12 cellular contexts compared by ENCODE assay signal in the genomic region with DNA sequence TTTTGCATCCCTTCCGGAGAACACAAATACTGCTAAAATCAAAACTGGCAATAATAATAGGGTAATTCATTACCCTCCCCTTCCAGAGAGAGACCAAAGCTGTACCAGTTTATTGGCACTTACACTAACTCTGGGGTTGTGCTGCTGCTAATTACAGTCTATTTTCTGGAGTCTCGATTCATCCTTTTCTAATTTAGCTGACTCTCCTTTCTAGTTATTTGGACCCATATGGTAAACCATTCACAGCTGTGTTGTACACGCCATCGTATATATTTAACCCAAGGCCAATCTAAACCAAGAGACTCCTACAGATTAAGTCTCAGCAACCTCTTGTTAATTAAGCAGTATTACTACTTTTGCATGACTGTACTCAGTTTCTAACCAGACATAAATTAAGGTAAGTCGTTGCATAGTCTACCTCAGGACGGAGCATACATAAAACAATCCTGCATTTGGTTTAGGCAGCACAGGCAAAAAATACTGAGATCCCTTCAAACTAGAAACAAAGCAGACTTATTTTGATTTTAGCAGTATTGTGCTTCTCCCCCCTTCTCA. TPM values are rescaled to one million over a fixed set of nuclear protein-coding genes. Genes with fewer than 3 reads are reported as not detected.
DNase-seq lines count a peak whose midpoint lies in the region; FAIRE-seq and TF ChIP-seq lines count a peak whose summit lies in the region.
"Had no signal": no experiment of that assay in that cellular context is flagged by ENCODE, and none has a peak within 500 bp of the region (broad histone marks: within the 10 kb centered on the region; RNA-seq: fewer than 3 reads in every experiment).

No MANE protein-coding gene starts in this region.

- H3K4me2 ChIP-seq in endothelial cell of umbilical vein (ENCODE audit: insufficient read depth, low read length) (peak overlapping the region; percentile 39), parathyroid adenoma (ENCODE audit: low read length) (peak overlapping the region; percentile 18), Karpas-422 (ENCODE audit: low read depth, low read length, poor library complexity, severe bottlenecking) (no peak overlapping the region)

- POLR2A ChIA-PET in endothelial cell of umbilical vein (lab: Charles Lee): interaction anchor here (0.6 to 1.8 kb wide), 6 partner anchors 8 to 21 kb away, joined by 3 to 10 read pairs (median 4); no protein-coding TSS in a partner anchor

- dilution Hi-C loops in endothelial cell of umbilical vein (cut with MboI; ENCODE audit: extremely low pct_ligation_motif_present, low sequenced_read_pairs): no loop called here

- BruUV-seq in endothelial cell of umbilical vein (replicated peaks; lab: Mats Ljungman, UMichigan): no TSS peak

- H3K36me3 ChIP-seq in ACC112 (ENCODE audit: insufficient read depth, low read length): peaks cover 62% of the 10 kb centered on the region
- peaks cover 27 to 44% of the 10 kb centered on the region in 2 experiments for H3K36me3 ChIP-seq in endothelial cell of umbilical vein (ENCODE audit: control insufficient read depth in 2 of 2, extremely low read depth in 1 of 2, insufficient read depth in 2 of 2, low read length in 2 of 2)
- no peaks in the 10 kb centered on the region for H3K36me3 ChIP-seq in parathyroid adenoma (ENCODE audit: control insufficient read depth, insufficient read depth, low read length)
- no peaks in the 10 kb centered on the region for H3K36me3 ChIP-seq in Karpas-422 (ENCODE audit: insufficient read depth, low read length)

- TF ChIP-seq POLR2A in endothelial cell of umbilical vein (IDR thresholded peaks at IDR 0.05; ENCODE audit: low read depth, low read length): no peak

- peak overlapping the region; percentile 15; the same call in 1 of the 2 replicates for H3K4me3 ChIP-seq in ACC112 (ENCODE audit: low read depth, low read length)
- H3K4me3 ChIP-seq in endothelial cell of umbilical vein (replicated peaks in 1 of 3; ENCODE audit: insufficient read depth in 1 of 3, low read depth in 1 of 3, low read length in 3 of 3): no peak overlapping the region
- no peak overlapping the region for H3K4me3 ChIP-seq in parathyroid adenoma (ENCODE audit: low read depth, low read length)
- no peak overlapping the region for H3K4me3 ChIP-seq in Karpas-422 (ENCODE audit: low read length)
- H3K4me3 ChIP-seq: K562 had no signal

- H3K9me1 ChIP-seq in endothelial cell of umbilical vein (replicated peaks; ENCODE audit: control insufficient read depth, extremely low read depth, insufficient read depth, low read length): no peaks in the 10 kb centered on the region

- peak; percentile 67 to 88 for DNase-seq in NCI-H2081 (lab: John Stamatoyannopoulos, UW)
- DNase-seq in endothelial cell of umbilical vein (ENCODE audit: low read depth, low spot score): no peak
- no peak for DNase-seq in Karpas-422
- no peak for DNase-seq in caudate nucleus (lab: John Stamatoyannopoulos, UW)
- no peak for DNase-seq in stimulated activated naive CD4-positive, alpha-beta T cell treated with Interleukin-2 at 50 U/mL for 16 hours (lab: John Stamatoyannopoulos, UW)
- no peak for DNase-seq in activated naive CD4-positive, alpha-beta T cell treated with anti-CD3 and anti-CD28 coated beads for 36 hours
- DNase-seq: activated CD8-positive, alpha-beta memory T cell treated with anti-CD3 and anti-CD28 coated beads, Interleukin-2, amount 50 U/mL, for 48 hours; natural killer cell had no signal

- no peaks in the 10 kb centered on the region for H3K36me3 Mint-ChIP-seq in activated naive CD4-positive, alpha-beta T cell treated with anti-CD3 and anti-CD28 coated beads for 36 hours (ENCODE audit: low read depth)
- H3K36me3 Mint-ChIP-seq: natural killer cell had no signal

- no peak overlapping the region for H3K27ac Mint-ChIP-seq in activated naive CD4-positive, alpha-beta T cell treated with anti-CD3 and anti-CD28 coated beads for 36 hours
- H3K27ac Mint-ChIP-seq: natural killer cell; T-helper 2 cell treated with Interferon-gamma antibody and Interleukin-4, amounts not matched to agents 5 μg/mL and 100 μg/mL, for 36 hours had no signal

- H3K9me3 Mint-ChIP-seq in activated naive CD4-positive, alpha-beta T cell treated with anti-CD3 and anti-CD28 coated beads for 36 hours: no peaks in the 10 kb centered on the region
- H3K9me3 Mint-ChIP-seq: natural killer cell; T-helper 2 cell treated with Interferon-gamma antibody and Interleukin-4, amounts not matched to agents 5 μg/mL and 100 μg/mL, for 36 hours had no signal

- no peaks in the 10 kb centered on the region for H3K27me3 Mint-ChIP-seq in activated naive CD4-positive, alpha-beta T cell treated with anti-CD3 and anti-CD28 coated beads for 36 hours (ENCODE audit: low read depth)

- peak overlapping the region; percentile 81 for H3K9ac ChIP-seq in endothelial cell of umbilical vein (replicated peaks; ENCODE audit: extremely low read depth, insufficient read depth, low read length)
- H3K9ac ChIP-seq in parathyroid adenoma: no peak overlapping the region
- no peak overlapping the region for H3K9ac ChIP-seq in Karpas-422 (ENCODE audit: low read length)

- peak overlapping the region; percentile 98 for H3K27ac ChIP-seq in ACC112 (ENCODE audit: low read depth, low read length)
- H3K27ac ChIP-seq in endothelial cell of umbilical vein (ENCODE audit: insufficient read depth, low read depth, low read length): peak overlapping the region; percentile 98
- H3K27ac ChIP-seq in parathyroid adenoma: peak overlapping the region; percentile 80
- H3K27ac ChIP-seq in Karpas-422 (ENCODE audit: low read length): no peak overlapping the region
- H3K27ac ChIP-seq in caudate nucleus (ENCODE audit: low read depth, low read length): no peak overlapping the region

- H3K9me3 ChIP-seq in endothelial cell of umbilical vein (replicated peaks; ENCODE audit: control insufficient read depth, insufficient read depth, low read length) (no peaks in the 10 kb centered on the region), parathyroid adenoma (ENCODE audit: control insufficient read depth, low read length) (no peaks in the 10 kb centered on the region), Karpas-422 (ENCODE audit: low read length) (no peaks in the 10 kb centered on the region)

- H4K20me1 ChIP-seq in endothelial cell of umbilical vein (replicated peaks; ENCODE audit: control insufficient read depth, extremely low read depth, insufficient read depth, low read length) (peaks cover 4% of the 10 kb centered on the region), Karpas-422 (ENCODE audit: insufficient read depth, low read depth, low read length) (no peaks in the 10 kb centered on the region)

- FAIRE-seq in endothelial cell of umbilical vein (lab: Jason Lieb, UNC): no peak
- FAIRE-seq: K562 had no signal

- no peaks in the 10 kb centered on the region for H3K4me1 Mint-ChIP-seq in activated naive CD4-positive, alpha-beta T cell treated with anti-CD3 and anti-CD28 coated beads for 36 hours (ENCODE audit: low read depth)

- no peaks in the 10 kb centered on the region for H3K9me2 ChIP-seq in Karpas-422 (replicated peaks; ENCODE audit: insufficient read depth, low read length)

- intact Hi-C loops in endothelial cell of umbilical vein (cut with micrococcal nuclease): no loop called here
- intact Hi-C loops in activated naive CD4-positive, alpha-beta T cell treated with anti-CD3 and anti-CD28 coated beads for 36 hours (cut with micrococcal nuclease): no loop called here

- H3K4me3 Mint-ChIP-seq in activated naive CD4-positive, alpha-beta T cell treated with anti-CD3 and anti-CD28 coated beads for 36 hours: no peak overlapping the region
- H3K4me3 Mint-ChIP-seq: natural killer cell; T-helper 2 cell treated with Interferon-gamma antibody and Interleukin-4, amounts not matched to agents 5 μg/mL and 100 μg/mL, for 36 hours had no signal

- peaks cover 93% of the 10 kb centered on the region for H3K4me1 ChIP-seq in ACC112 (ENCODE audit: control insufficient read depth, insufficient read depth, low read length, unreplicated experiment)
- peaks cover 85% of the 10 kb centered on the region for H3K4me1 ChIP-seq in endothelial cell of umbilical vein (ENCODE audit: control insufficient read depth, extremely low read depth, insufficient read depth, low read length)
- H3K4me1 ChIP-seq in parathyroid adenoma: peaks cover 13% of the 10 kb centered on the region
- no peaks in the 10 kb centered on the region for H3K4me1 ChIP-seq in Karpas-422 (ENCODE audit: low read length)

- peaks cover 77% of the 10 kb centered on the region for H3K79me2 ChIP-seq in ACC112 (ENCODE audit: control insufficient read depth, insufficient read depth, low read length, unreplicated experiment)
- peaks cover 57% of the 10 kb centered on the region for H3K79me2 ChIP-seq in endothelial cell of umbilical vein (ENCODE audit: control insufficient read depth, insufficient read depth, low read length)
- H3K79me2 ChIP-seq in parathyroid adenoma: no peaks in the 10 kb centered on the region
- H3K79me2 ChIP-seq in Karpas-422 (ENCODE audit: low read length): no peaks in the 10 kb centered on the region

- CTCF ChIA-PET in endothelial cell of umbilical vein (lab: Charles Lee): interaction anchor here (0.8 to 5.2 kb wide), 10 partner anchors 8 to 145 kb away, joined by 3 to 68 read pairs (median 3); no protein-coding TSS in a partner anchor
- CTCF ChIA-PET in activated naive CD4-positive, alpha-beta T cell treated with anti-CD3 and anti-CD28 coated beads for 36 hours (lab: Charles Lee): interaction anchor here (0.5 kb wide), 1 partner anchor 33 kb away, joined by 3 read pairs; no protein-coding TSS in a partner anchor

- H3K27me3 ChIP-seq in ACC112 (ENCODE audit: insufficient read depth, low read length): no peaks in the 10 kb centered on the region
- H3K27me3 ChIP-seq in endothelial cell of umbilical vein (ENCODE audit: control insufficient read depth in 2 of 2, insufficient read depth in 2 of 2, low read length in 2 of 2): no peaks in the 10 kb centered on the region
- no peaks in the 10 kb centered on the region for H3K27me3 ChIP-seq in parathyroid adenoma (ENCODE audit: control insufficient read depth, insufficient read depth, low read length)
- no peaks in the 10 kb centered on the region for H3K27me3 ChIP-seq in Karpas-422 (ENCODE audit: low read length)

- TF ChIP-seq CTCF in endothelial cell of umbilical vein (IDR thresholded peaks at IDR 0.05; ENCODE audit: extremely low read depth in 1 of 2, insufficient read depth in 1 of 2, low read depth in 1 of 2, low read length in 2 of 2): no peak
- TF ChIP-seq CTCF in parathyroid adenoma (IDR thresholded peaks at IDR 0.05): no peak

- H2AFZ ChIP-seq in ACC112 (ENCODE audit: low read length, unreplicated experiment): no peak overlapping the region
- H2AFZ ChIP-seq in endothelial cell of umbilical vein (ENCODE audit: low read depth, low read length): no peak overlapping the region
- no peak overlapping the region for H2AFZ ChIP-seq in parathyroid adenoma
- no peak overlapping the region for H2AFZ ChIP-seq in Karpas-422 (ENCODE audit: low read length)

RNA-seq across cellular contexts. Expression of gene ANXA2, which starts 22.5 kb away (rescaled TPM):
- total RNA-seq in endothelial cell of umbilical vein: 2,636 and 2,725 TPM in 2 replicates
- polyA plus RNA-seq in endothelial cell of umbilical vein: 2,745 and 3,299 TPM in 2 replicates
- polyA plus RNA-seq in endothelial cell of umbilical vein (2011; cell fraction: cytosol; rRNA removed): 4,765 and 4,884 TPM in 2 replicates
- 2,911 and 3,170 TPM in 2 replicates for polyA plus RNA-seq in endothelial cell of umbilical vein (2011; cell fraction: nucleus; rRNA removed)
- polyA plus RNA-seq in endothelial cell of umbilical vein (2012): 3,482 and 4,382 TPM in 2 replicates
- 3,299 and 3,540 TPM in 2 replicates for polyA minus RNA-seq in endothelial cell of umbilical vein
- polyA minus RNA-seq in endothelial cell of umbilical vein (2011; cell fraction: cytosol; rRNA and poly(A)+ RNA removed): 533 TPM
- 990 and 1,101 TPM in 2 replicates for polyA minus RNA-seq in endothelial cell of umbilical vein (2011; cell fraction: nucleus; rRNA and poly(A)+ RNA removed)
- total RNA-seq in Karpas-422 (2014; rRNA removed; shearing (Covaris generic); ENCODE audit: low replicate concordance): 5.5 and 6.7 TPM in 2 replicates
- 10 to 100 TPM; 16.9 to 18.0 TPM for total RNA-seq in activated naive CD4-positive, alpha-beta T cell treated with anti-CD3 and anti-CD28 coated beads for 36 hours

Comparison
In these comparisons a context has a peak if more than half of its experiments do, and no peak if none do; other contexts are left out.
1. H3K27ac ChIP-seq: peak in ACC112 (single experiment), endothelial cell of umbilical vein (single experiment) and parathyroid adenoma (single experiment); none in Karpas-422 (single experiment) and caudate nucleus (single experiment).
2. DNase-seq: peak in NCI-H2081 (2 of 2); none in endothelial cell of umbilical vein (single experiment), Karpas-422 (single experiment), caudate nucleus (0 of 61), stimulated activated naive CD4-positive, alpha-beta T cell treated with Interleukin-2 at 50 U/mL for 16 hours (single experiment) and activated naive CD4-positive, alpha-beta T cell treated with anti-CD3 and anti-CD28 coated beads for 36 hours (single experiment).
3. RNA of gene ANXA2, which starts 22.5 kb away (total RNA-seq): 2,636 to 2,725 TPM in endothelial cell of umbilical vein; 16.9 to 18.0 TPM in activated naive CD4-positive, alpha-beta T cell treated with anti-CD3 and anti-CD28 coated beads for 36 hours and 5.5 to 6.7 TPM in Karpas-422; every median in the first group is over 100 times any median in the second.